In the genomic region with DNA sequence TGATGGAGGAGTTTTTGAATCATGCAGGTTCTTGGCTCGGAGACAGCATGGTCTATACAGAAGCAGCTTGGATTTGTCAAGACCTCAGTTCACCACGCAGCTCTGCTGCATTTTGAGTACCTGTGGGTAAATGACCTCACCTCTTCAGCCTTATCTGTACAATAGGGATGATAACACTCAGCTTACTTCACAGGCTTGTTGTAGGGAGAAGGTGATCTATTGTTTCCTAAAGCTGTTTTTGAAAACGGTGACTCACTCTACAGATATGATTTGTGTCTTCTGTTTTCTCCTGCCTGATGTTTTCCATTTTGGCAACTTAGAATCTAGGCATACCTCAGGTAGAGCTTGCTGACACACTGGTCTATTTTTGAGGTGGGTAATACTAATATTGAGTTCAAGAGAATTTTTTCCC, we compare ENCODE assay signal across 10 cellular contexts.
DNase-seq lines count a peak whose midpoint lies in the region; ATAC-seq and TF ChIP-seq lines count a peak whose summit lies in the region.
"Had no signal": no experiment of that assay in that cellular context is flagged by ENCODE, and none has a peak within 500 bp of the region (broad histone marks: within the 10 kb centered on the region; RNA-seq: fewer than 3 reads in every experiment).

No MANE protein-coding gene starts in this region.

- no TSS peak for BruUV-seq in Panc1 (replicated peaks; lab: Mats Ljungman, UMichigan)

- intact Hi-C loops in Panc1 (cut with micrococcal nuclease; ENCODE audit: unreplicated experiment) (no loop called here), esophagus muscularis mucosa (cut with DNase I) (no loop called here)

- H3K27me3 ChIP-seq in Panc1 (ENCODE audit: control insufficient read depth, insufficient read depth, low read length) (no peaks in the 10 kb centered on the region), esophagus muscularis mucosa (no peaks in the 10 kb centered on the region)
- H3K27me3 ChIP-seq: BE2C had no signal

- H3K4me3 Mint-ChIP-seq in stimulated activated effector memory CD8-positive, alpha-beta T cell treated with anti-CD3 and anti-CD28 coated beads, Interleukin-12 subunit alpha, Interleukin-12 subunit beta, amount 100 ng/mL, for 72 hours, result no peak overlapping the region

- no peak overlapping the region for H3K4me3 ChIP-seq in Panc1 (ENCODE audit: low read depth in 2 of 2, low read length in 2 of 2)
- H3K4me3 ChIP-seq in esophagus muscularis mucosa, result no peak overlapping the region

- POLR2A ChIA-PET in Panc1 (lab: Charles Lee), result no interaction called here

- no peak for TF ChIP-seq EP300 in esophagus muscularis mucosa (IDR thresholded peaks at IDR 0.05)

- no peaks in the 10 kb centered on the region for H3K9me3 Mint-ChIP-seq in stimulated activated effector memory CD8-positive, alpha-beta T cell treated with anti-CD3 and anti-CD28 coated beads, Interleukin-12 subunit alpha, Interleukin-12 subunit beta, amount 100 ng/mL, for 72 hours

- CTCF ChIA-PET in Panc1 (lab: Charles Lee), result no interaction called here

- no peaks in the 10 kb centered on the region for H3K36me3 ChIP-seq in Panc1 (ENCODE audit: control insufficient read depth, insufficient read depth, low read length)
- H3K36me3 ChIP-seq in esophagus muscularis mucosa, result no peaks in the 10 kb centered on the region
- H3K36me3 ChIP-seq: BE2C had no signal

- WGBS in esophagus muscularis mucosa, result 64% methylated on average over 3 of the region's 3 CpGs

- no peak for TF ChIP-seq POLR2A in esophagus muscularis mucosa (IDR thresholded peaks at IDR 0.05; ENCODE audit: low read depth)

- H3K4me1 Mint-ChIP-seq in stimulated activated effector memory CD8-positive, alpha-beta T cell treated with anti-CD3 and anti-CD28 coated beads, Interleukin-12 subunit alpha, Interleukin-12 subunit beta, amount 100 ng/mL, for 72 hours, result no peaks in the 10 kb centered on the region

- H3K27ac ChIP-seq in Panc1 (ENCODE audit: low read length) (peak overlapping the region; percentile 25), esophagus muscularis mucosa (replicated peaks in 1 of 4) (no peak overlapping the region)

- peak; percentile 55 for DNase-seq in activated CD8-positive, alpha-beta memory T cell treated with anti-CD3 and anti-CD28 coated beads, Interleukin-2, amount 50 U/mL, for 48 hours
- no peak for DNase-seq in activated CD8-positive, alpha-beta memory T cell treated with anti-CD3 and anti-CD28 coated beads, Interleukin-2, amount 50 U/mL, for 4 hours
- no peak for DNase-seq in Panc1 (ENCODE audit: low read depth, low spot score)
- DNase-seq in esophagus muscularis mucosa (ENCODE audit: extremely low spot score), result peak; percentile 45
- no peak for DNase-seq in stimulated activated effector memory CD8-positive, alpha-beta T cell treated with anti-CD3 and anti-CD28 coated beads, Interleukin-12 subunit alpha, Interleukin-12 subunit beta, amount 100 ng/mL, for 72 hours (ENCODE audit: low spot score in 2 of 2)
- DNase-seq in AML-193 (lab: John Stamatoyannopoulos, UW), result no peak
- no peak for DNase-seq in cortex of kidney (lab: John Stamatoyannopoulos, UW)
- no peak for DNase-seq in hepatic stellate cell (ENCODE audit: low spot score)
- DNase-seq: BE2C, NCI-H187 had no signal

- in situ Hi-C loops in Panc1 (cut with HindIII; ENCODE audit: low pct_unique_long_range_greater_than_20kb, low sequenced_read_pairs), result no loop called here

- no peak overlapping the region for H3K27ac Mint-ChIP-seq in stimulated activated effector memory CD8-positive, alpha-beta T cell treated with anti-CD3 and anti-CD28 coated beads, Interleukin-12 subunit alpha, Interleukin-12 subunit beta, amount 100 ng/mL, for 72 hours

- H3K4me1 ChIP-seq in Panc1 (ENCODE audit: control insufficient read depth, insufficient read depth, low read length), result peaks cover 45% of the 10 kb centered on the region
- H3K4me1 ChIP-seq in esophagus muscularis mucosa, result peaks cover 11 to 33% (median 30%) of the 10 kb centered on the region in 4 donors
- H3K4me1 ChIP-seq: BE2C had no signal

- no peaks in the 10 kb centered on the region for H3K36me3 Mint-ChIP-seq in stimulated activated effector memory CD8-positive, alpha-beta T cell treated with anti-CD3 and anti-CD28 coated beads, Interleukin-12 subunit alpha, Interleukin-12 subunit beta, amount 100 ng/mL, for 72 hours

- TF ChIP-seq CTCF in Panc1 (IDR thresholded peaks at IDR 0.05) (no peak), esophagus muscularis mucosa (IDR thresholded peaks at IDR 0.05) (no peak)

- ATAC-seq in Panc1, result 0 out of 2 replicates have a peak, but pooled peaks have one; percentile 15
- ATAC-seq in stimulated activated effector memory CD8-positive, alpha-beta T cell treated with anti-CD3 and anti-CD28 coated beads, Interleukin-12 subunit alpha, Interleukin-12 subunit beta, amount 100 ng/mL, for 72 hours, result peak; percentile 85

- no peaks in the 10 kb centered on the region for H3K9me3 ChIP-seq in Panc1 (ENCODE audit: control insufficient read depth, insufficient read depth, low read depth, low read length)
- H3K9me3 ChIP-seq in esophagus muscularis mucosa, result no peaks in the 10 kb centered on the region
- H3K9me3 ChIP-seq: BE2C had no signal

Comparison
In these comparisons a context has a peak if more than half of its experiments do, and no peak if none do; other contexts are left out.
1. DNase-seq: peak in activated CD8-positive, alpha-beta memory T cell treated with anti-CD3 and anti-CD28 coated beads, Interleukin-2, amount 50 U/mL, for 48 hours (single experiment) and esophagus muscularis mucosa (single experiment); none in activated CD8-positive, alpha-beta memory T cell treated with anti-CD3 and anti-CD28 coated beads, Interleukin-2, amount 50 U/mL, for 4 hours (single experiment), Panc1 (single experiment), stimulated activated effector memory CD8-positive, alpha-beta T cell treated with anti-CD3 and anti-CD28 coated beads, Interleukin-12 subunit alpha, Interleukin-12 subunit beta, amount 100 ng/mL, for 72 hours (0 of 2), AML-193 (0 of 2), cortex of kidney (single experiment) and hepatic stellate cell (single experiment).